ENCODE assay signal across 8 cellular contexts in genomic region chr1:154386643-154387352, GRCh38. TPM values are rescaled to one million over a fixed set of nuclear protein-coding genes. Genes with fewer than 3 reads are reported as not detected.
DNase-seq lines count a peak whose midpoint lies in the region; ATAC-seq, FAIRE-seq and TF ChIP-seq lines count a peak whose summit lies in the region.

No MANE protein-coding gene starts in this region.

- TF ChIP-seq CTCF in GM12864 (IDR thresholded peaks at IDR 0.05; ENCODE audit: low read depth, low read length, missing control alignments) (no peak), pancreas (IDR thresholded peaks at IDR 0.05) (no peak), BE2C (IDR thresholded peaks at IDR 0.05; ENCODE audit: low read depth, low read length) (no peak)

- FAIRE-seq in pancreas (lab: Jason Lieb, UNC): no peak

- ATAC-seq in HG03521 (IDR thresholded peaks at IDR 0.05; ENCODE audit: unreplicated experiment) (peak; percentile 73), pancreas (peak in 3 of 4 donors; percentile 47 to 74 (median 53))

- intact Hi-C loops in pancreas (cut with DNase I): no loop called here

- peak; percentile 61 for DNase-seq in GM12864 (ENCODE audit: low read depth)
- DNase-seq in activated T-cell treated with anti-CD3 and anti-CD28 coated beads for 1 hour (ENCODE audit: low read depth): peak; percentile 54
- DNase-seq in pancreas: peak in 1 of 6 donors; percentile 47
- no peak for DNase-seq in NCI-H524 (lab: John Stamatoyannopoulos, UW)
- no peak for DNase-seq in Ammon's horn (ENCODE audit: low spot score)
- no peak for DNase-seq in NCI-H2081 treated with DMSO at 0.1 percent for 48 hours (lab: John Stamatoyannopoulos, UW)
- no peak for DNase-seq in BE2C

- H3K4me1 ChIP-seq in pancreas (no peaks in the 10 kb centered on the region), BE2C (no peaks in the 10 kb centered on the region)

- no peak overlapping the region for H3K27ac ChIP-seq in pancreas

- no peaks in the 10 kb centered on the region for H3K9me3 ChIP-seq in pancreas
- H3K9me3 ChIP-seq in BE2C: no peaks in the 10 kb centered on the region

- H3K4me3 ChIP-seq in GM12864 (ENCODE audit: low read depth, low read length) (no peak overlapping the region), pancreas (no peak overlapping the region), BE2C (ENCODE audit: low read depth, low read length) (no peak overlapping the region)

- 69 to 75% methylated on average over 11 of the region's 11 CpGs for WGBS in pancreas, 2 donors

- H3K36me3 ChIP-seq in pancreas (no peaks in the 10 kb centered on the region), BE2C (no peaks in the 10 kb centered on the region)

- H3K27me3 ChIP-seq in pancreas: no peaks in the 10 kb centered on the region
- H3K27me3 ChIP-seq in BE2C: no peaks in the 10 kb centered on the region

RNA-seq across cellular contexts. Expression of gene IL6R, which starts 18.3 kb away (rescaled TPM):
- 10 to 100 TPM in 2 of 6 donors, 1 to 10 TPM in 4; 2.2 to 12.9 (median 7.1) TPM for total RNA-seq in pancreas
- polyA plus RNA-seq in pancreas: 10 to 100 TPM in 1 of 2 donors, 1 to 10 TPM in 1; 4.3 to 10.3 TPM
- 0.28 TPM for polyA plus RNA-seq in BE2C (2012; ENCODE audit: insufficient read depth, insufficient read length, low read depth)

Comparison
In these comparisons a context has a peak if more than half of its experiments do, and no peak if none do; other contexts are left out.
1. DNase-seq: peak in GM12864 (single experiment) and activated T-cell treated with anti-CD3 and anti-CD28 coated beads for 1 hour (single experiment); none in NCI-H524 (0 of 2), Ammon's horn (single experiment), NCI-H2081 treated with DMSO at 0.1 percent for 48 hours (single experiment) and BE2C (single experiment).